21 cellular contexts compared by ENCODE assay signal in genomic region chr4:8294036-8294435, GRCh38. TPM values are rescaled to one million over a fixed set of nuclear protein-coding genes. Genes with fewer than 3 reads are reported as not detected.
DNase-seq lines count a peak whose midpoint lies in the region; ATAC-seq and TF ChIP-seq lines count a peak whose summit lies in the region.
"Had no signal": no experiment of that assay in that cellular context is flagged by ENCODE, and none has a peak within 500 bp of the region (broad histone marks: within the 10 kb centered on the region; RNA-seq: fewer than 3 reads in every experiment).

No MANE protein-coding gene starts in this region.

- H3K9me3 Mint-ChIP-seq in CD14-positive monocyte = peaks cover 0 to 11% (median 2%) of the 10 kb centered on the region in 7 donors
- H3K9me3 Mint-ChIP-seq: CD8-positive, alpha-beta T cell had no signal

- ATAC-seq in left lung (no peak), sciatic nerve (no peak), GM21423 (IDR thresholded peaks at IDR 0.05; ENCODE audit: unreplicated experiment) (no peak), HG02588 (IDR thresholded peaks at IDR 0.05; ENCODE audit: unreplicated experiment) (no peak)
- ATAC-seq: CD8-positive, alpha-beta T cell; GM12878; Panc1 had no signal

- H3K27me3 ChIP-seq in BE2C = no peaks in the 10 kb centered on the region
- no peaks in the 10 kb centered on the region for H3K27me3 ChIP-seq in left lung
- H3K27me3 ChIP-seq in hepatocyte = no peaks in the 10 kb centered on the region

- peaks cover 9% of the 10 kb centered on the region for H3K4me1 Mint-ChIP-seq in CD14-positive monocyte

- WGBS in hepatocyte (ENCODE audit: low lambda C conversion rate, missing lambda C conversion rate) = 92% methylated on average over 9 of the region's 9 CpGs

- no peak for TF ChIP-seq CTCF in BE2C (IDR thresholded peaks at IDR 0.05; ENCODE audit: low read depth, low read length)
- no peak for TF ChIP-seq CTCF in CD14-positive monocyte (IDR thresholded peaks at IDR 0.05)
- TF ChIP-seq CTCF in left lung (IDR thresholded peaks at IDR 0.05) = no peak
- no peak for TF ChIP-seq CTCF in hepatocyte (IDR thresholded peaks at IDR 0.05; ENCODE audit: poor library complexity)

- DNase-seq in BE2C (peak; percentile 2), CD14-positive monocyte (ENCODE audit: low spot score) (peak; percentile 22), left lung (peak; percentile 25 to 29), sciatic nerve (ENCODE audit: low spot score) (peak; percentile 32), hepatocyte (ENCODE audit: low spot score) (no peak)
- DNase-seq: CD8-positive, alpha-beta T cell; DND-41; Kasumi-1; NCI-H1417; NCI-H1694 treated with DMSO at 0.1 percent for 48 hours; NCI-H2081 treated with DMSO at 0.1 percent for 48 hours; NCI-H2171 treated with DMSO at 0.1 percent for 48 hours; NCI-H524 treated with DMSO at 0.1 percent for 48 hours; NCI-H82 had no signal

- no peak overlapping the region for H3K4me2 ChIP-seq in hepatocyte

- no peak overlapping the region for H3K27ac Mint-ChIP-seq in CD14-positive monocyte
- H3K27ac Mint-ChIP-seq: CD8-positive, alpha-beta T cell had no signal

- H3K4me3 Mint-ChIP-seq in CD14-positive monocyte = no peak overlapping the region
- H3K4me3 Mint-ChIP-seq: CD8-positive, alpha-beta T cell had no signal

- H3K79me2 ChIP-seq in hepatocyte = no peaks in the 10 kb centered on the region

- H3K27ac ChIP-seq in left lung (no peak overlapping the region), hepatocyte (no peak overlapping the region)

- intact Hi-C loops in CD14-positive monocyte (cut with micrococcal nuclease) = no loop called here
- intact Hi-C loops in left lung (cut with DNase I) = no loop called here
- intact Hi-C loops in sciatic nerve (cut with DNase I) = no loop called here

- H3K9me3 ChIP-seq in BE2C = no peaks in the 10 kb centered on the region
- no peaks in the 10 kb centered on the region for H3K9me3 ChIP-seq in left lung
- no peaks in the 10 kb centered on the region for H3K9me3 ChIP-seq in hepatocyte (ENCODE audit: low read depth)
- H3K9me3 ChIP-seq: BLaER1 treated with 17β-estradiol and CSF1 and Interleukin-3, amounts not matched to agents 10 nM and 100 nM had no signal

- H3K36me3 ChIP-seq in BE2C (no peaks in the 10 kb centered on the region), left lung (peaks cover 0 to 35% of the 10 kb centered on the region in 2 donors), hepatocyte (replicated peaks; ENCODE audit: insufficient read depth, low read depth) (no peaks in the 10 kb centered on the region)

- H4K20me1 ChIP-seq in hepatocyte (ENCODE audit: insufficient read depth, poor library complexity, severe bottlenecking) = no peaks in the 10 kb centered on the region

- no peaks in the 10 kb centered on the region for H3K9me2 ChIP-seq in hepatocyte (replicated peaks; ENCODE audit: insufficient read depth)

- no peaks in the 10 kb centered on the region for H3K36me3 Mint-ChIP-seq in CD14-positive monocyte
- H3K36me3 Mint-ChIP-seq: CD8-positive, alpha-beta T cell had no signal

- H3K27me3 Mint-ChIP-seq in CD14-positive monocyte (ENCODE audit: low read depth in 3 of 3) = peaks cover 0 to 1% (median 0%) of the 10 kb centered on the region in 3 donors

- H2AFZ ChIP-seq in hepatocyte = no peak overlapping the region

- H3K4me1 ChIP-seq in BE2C (no peaks in the 10 kb centered on the region), left lung (no peaks in the 10 kb centered on the region), hepatocyte (ENCODE audit: insufficient read depth) (no peaks in the 10 kb centered on the region)

- H3K4me3 ChIP-seq in BE2C (ENCODE audit: low read depth, low read length) (no peak overlapping the region), left lung (no peak overlapping the region), hepatocyte (no peak overlapping the region)
- H3K4me3 ChIP-seq: BLaER1 treated with 17β-estradiol and CSF1 and Interleukin-3, amounts not matched to agents 10 nM and 100 nM; GM12878 had no signal

RNA-seq across cellular contexts. Expression of gene HTRA3, which starts 24.5 kb away (rescaled TPM):
- not detected for polyA plus RNA-seq in BE2C (2012; ENCODE audit: insufficient read depth, insufficient read length, low read depth)
- polyA plus RNA-seq in CD14-positive monocyte = not detected
- total RNA-seq in left lung = 10 to 100 TPM; 16.7 to 18.3 TPM
- total RNA-seq in sciatic nerve = 23.7 TPM
- 17.7 and 19.4 TPM in 2 replicates for total RNA-seq in hepatocyte
- polyA plus RNA-seq in hepatocyte = 34.9 and 39.4 TPM in 2 replicates
- total RNA-seq: CD8-positive, alpha-beta T cell; MCF 10A; SK-MEL-5 had no signal
